In the genomic region with DNA sequence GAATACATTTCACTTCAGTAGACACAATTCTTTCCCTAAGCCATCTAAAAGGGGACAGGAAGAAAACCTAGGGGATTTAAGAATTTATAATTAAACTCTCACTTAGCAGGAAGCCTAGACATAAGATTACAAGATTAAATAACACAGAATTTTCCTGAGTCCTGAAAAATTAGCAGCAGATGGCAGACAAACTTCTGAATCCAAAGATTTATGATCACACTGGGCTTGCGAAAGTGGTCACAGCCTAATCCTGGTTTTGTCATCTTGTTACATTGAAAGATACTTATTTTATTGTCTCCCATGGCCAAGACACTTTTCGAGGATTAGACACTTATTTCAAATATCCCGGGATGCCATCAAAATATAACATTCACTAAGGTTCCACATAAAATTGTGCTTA, we compare ENCODE assay signal across 1 cellular context.
TF ChIP-seq lines count a peak whose summit lies in the region.

No MANE protein-coding gene starts in this region.

TF ChIP-seq in K562, 482 proteins besides CTCF, POLR2A, EP300 and RAD21:
- TF ChIP-seq, protein P1, sequence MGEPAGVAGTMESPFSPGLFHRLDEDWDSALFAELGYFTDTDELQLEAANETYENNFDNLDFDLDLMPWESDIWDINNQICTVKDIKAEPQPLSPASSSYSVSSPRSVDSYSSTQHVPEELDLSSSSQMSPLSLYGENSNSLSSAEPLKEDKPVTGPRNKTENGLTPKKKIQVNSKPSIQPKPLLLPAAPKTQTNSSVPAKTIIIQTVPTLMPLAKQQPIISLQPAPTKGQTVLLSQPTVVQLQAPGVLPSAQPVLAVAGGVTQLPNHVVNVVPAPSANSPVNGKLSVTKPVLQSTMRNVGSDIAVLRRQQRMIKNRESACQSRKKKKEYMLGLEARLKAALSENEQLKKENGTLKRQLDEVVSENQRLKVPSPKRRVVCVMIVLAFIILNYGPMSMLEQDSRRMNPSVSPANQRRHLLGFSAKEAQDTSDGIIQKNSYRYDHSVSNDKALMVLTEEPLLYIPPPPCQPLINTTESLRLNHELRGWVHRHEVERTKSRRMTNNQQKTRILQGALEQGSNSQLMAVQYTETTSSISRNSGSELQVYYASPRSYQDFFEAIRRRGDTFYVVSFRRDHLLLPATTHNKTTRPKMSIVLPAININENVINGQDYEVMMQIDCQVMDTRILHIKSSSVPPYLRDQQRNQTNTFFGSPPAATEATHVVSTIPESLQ (CRISPR knock-in tag; IDR thresholded peaks at IDR 0.05) = no peak
- TF ChIP-seq KDM1A (IDR thresholded peaks at IDR 0.05) (no peak), MCM2 (IDR thresholded peaks at IDR 0.05; ENCODE audit: low read depth) (no peak), ATF1 (CRISPR knock-in tag; IDR thresholded peaks at IDR 0.05) (no peak), ATF1 (tag; IDR thresholded peaks at IDR 0.05) (no peak), CREB1 (IDR thresholded peaks at IDR 0.05) (no peak), CREB1 (CRISPR knock-in tag; IDR thresholded peaks at IDR 0.05) (no peak), ARID4B (CRISPR knock-in tag; IDR thresholded peaks at IDR 0.05) (no peak), TSC22D4 (tag; IDR thresholded peaks at IDR 0.05) (no peak), HNRNPH1 (optimal IDR thresholded peaks at IDR 0.05; ENCODE audit: low read depth, low read length) (no peak)
- TF ChIP-seq, protein P2, sequence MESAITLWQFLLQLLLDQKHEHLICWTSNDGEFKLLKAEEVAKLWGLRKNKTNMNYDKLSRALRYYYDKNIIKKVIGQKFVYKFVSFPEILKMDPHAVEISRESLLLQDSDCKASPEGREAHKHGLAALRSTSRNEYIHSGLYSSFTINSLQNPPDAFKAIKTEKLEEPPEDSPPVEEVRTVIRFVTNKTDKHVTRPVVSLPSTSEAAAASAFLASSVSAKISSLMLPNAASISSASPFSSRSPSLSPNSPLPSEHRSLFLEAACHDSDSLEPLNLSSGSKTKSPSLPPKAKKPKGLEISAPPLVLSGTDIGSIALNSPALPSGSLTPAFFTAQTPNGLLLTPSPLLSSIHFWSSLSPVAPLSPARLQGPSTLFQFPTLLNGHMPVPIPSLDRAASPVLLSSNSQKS (CRISPR knock-in tag; IDR thresholded peaks at IDR 0.05) = no peak
- TF ChIP-seq, protein P3, sequence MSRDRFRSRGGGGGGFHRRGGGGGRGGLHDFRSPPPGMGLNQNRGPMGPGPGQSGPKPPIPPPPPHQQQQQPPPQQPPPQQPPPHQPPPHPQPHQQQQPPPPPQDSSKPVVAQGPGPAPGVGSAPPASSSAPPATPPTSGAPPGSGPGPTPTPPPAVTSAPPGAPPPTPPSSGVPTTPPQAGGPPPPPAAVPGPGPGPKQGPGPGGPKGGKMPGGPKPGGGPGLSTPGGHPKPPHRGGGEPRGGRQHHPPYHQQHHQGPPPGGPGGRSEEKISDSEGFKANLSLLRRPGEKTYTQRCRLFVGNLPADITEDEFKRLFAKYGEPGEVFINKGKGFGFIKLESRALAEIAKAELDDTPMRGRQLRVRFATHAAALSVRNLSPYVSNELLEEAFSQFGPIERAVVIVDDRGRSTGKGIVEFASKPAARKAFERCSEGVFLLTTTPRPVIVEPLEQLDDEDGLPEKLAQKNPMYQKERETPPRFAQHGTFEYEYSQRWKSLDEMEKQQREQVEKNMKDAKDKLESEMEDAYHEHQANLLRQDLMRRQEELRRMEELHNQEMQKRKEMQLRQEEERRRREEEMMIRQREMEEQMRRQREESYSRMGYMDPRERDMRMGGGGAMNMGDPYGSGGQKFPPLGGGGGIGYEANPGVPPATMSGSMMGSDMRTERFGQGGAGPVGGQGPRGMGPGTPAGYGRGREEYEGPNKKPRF (IDR thresholded peaks at IDR 0.05; ENCODE audit: low read depth, low read length) = no peak
